ENCODE assay signal across 18 cellular contexts in the genomic region with DNA sequence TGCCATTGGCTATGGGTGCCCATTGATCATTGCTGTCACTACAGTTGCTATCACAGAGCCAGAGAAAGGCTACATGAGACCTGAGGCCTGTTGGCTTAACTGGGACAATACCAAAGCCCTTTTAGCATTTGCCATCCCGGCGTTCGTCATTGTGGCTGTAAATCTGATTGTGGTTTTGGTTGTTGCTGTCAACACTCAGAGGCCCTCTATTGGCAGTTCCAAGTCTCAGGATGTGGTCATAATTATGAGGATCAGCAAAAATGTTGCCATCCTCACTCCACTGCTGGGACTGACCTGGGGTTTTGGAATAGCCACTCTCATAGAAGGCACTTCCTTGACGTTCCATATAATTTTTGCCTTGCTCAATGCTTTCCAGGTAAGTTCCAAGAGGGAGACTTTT. TPM values are rescaled to one million over a fixed set of nuclear protein-coding genes. Genes with fewer than 3 reads are reported as not detected.
"Had no signal": no experiment of that assay in that cellular context is flagged by ENCODE, and none has a peak within 500 bp of the region (broad histone marks: within the 10 kb centered on the region; RNA-seq: fewer than 3 reads in every experiment).

No MANE protein-coding gene starts in this region.

- H3K27ac ChIP-seq: adrenal gland, coronary artery, ovary, transverse colon had no signal

- H3K4me3 ChIP-seq: adrenal gland, coronary artery, ovary, transverse colon had no signal

- H3K9me3 Mint-ChIP-seq: activated CD4-positive, alpha-beta T cell treated with anti-CD3 and anti-CD28 coated beads, Interleukin-2, amount 10 ng/mL, durations not matched to agents 24 days and 14 days had no signal

- DNase-seq: activated CD4-positive, alpha-beta T cell treated with anti-CD3 and anti-CD28 coated beads, Interleukin-2, amount 10 ng/mL, durations not matched to agents 24 days and 14 days; activated T-cell treated with anti-CD3 and anti-CD28 coated beads, Interleukin-2, amount 50 U/mL, for 48 hours; adrenal gland; effector CD4-positive, alpha-beta T cell; ovary; retina; stimulated activated CD4-positive, alpha-beta T cell treated with anti-CD3 and anti-CD28 coated beads, Interleukin-15, amount 100 ng/mL, for 24 hours; substantia nigra; T-helper 1 cell; transverse colon had no signal

- H3K27ac Mint-ChIP-seq: activated CD4-positive, alpha-beta T cell treated with anti-CD3 and anti-CD28 coated beads, Interleukin-2, amount 10 ng/mL, durations not matched to agents 24 days and 14 days had no signal

- H3K27me3 ChIP-seq: adrenal gland, ovary, transverse colon had no signal

- H3K4me3 Mint-ChIP-seq: activated CD4-positive, alpha-beta T cell treated with anti-CD3 and anti-CD28 coated beads, Interleukin-2, amount 10 ng/mL, durations not matched to agents 24 days and 14 days; neural crest cell had no signal

- H3K36me3 ChIP-seq: adrenal gland, ovary, transverse colon had no signal

- H3K9me3 ChIP-seq: adrenal gland, ovary, transverse colon had no signal

- H3K4me1 ChIP-seq: adrenal gland, transverse colon had no signal

- H3K4me1 Mint-ChIP-seq: neural crest cell had no signal

RNA-seq across cellular contexts. Expression of gene ADGRF4, which starts 16.4 kb away (rescaled TPM):
- total RNA-seq: activated CD4-positive, alpha-beta T cell treated with anti-CD3 and anti-CD28 coated beads, Interleukin-2, amount 10 ng/mL, durations not matched to agents 24 days and 14 days; cardiac septum; fibroblast of lung; frontal cortex; liver; mesenteric fat pad; neural crest cell; skeletal muscle tissue had no signal
- polyA plus RNA-seq: fibroblast of lung, liver had no signal
